In the genomic region with DNA sequence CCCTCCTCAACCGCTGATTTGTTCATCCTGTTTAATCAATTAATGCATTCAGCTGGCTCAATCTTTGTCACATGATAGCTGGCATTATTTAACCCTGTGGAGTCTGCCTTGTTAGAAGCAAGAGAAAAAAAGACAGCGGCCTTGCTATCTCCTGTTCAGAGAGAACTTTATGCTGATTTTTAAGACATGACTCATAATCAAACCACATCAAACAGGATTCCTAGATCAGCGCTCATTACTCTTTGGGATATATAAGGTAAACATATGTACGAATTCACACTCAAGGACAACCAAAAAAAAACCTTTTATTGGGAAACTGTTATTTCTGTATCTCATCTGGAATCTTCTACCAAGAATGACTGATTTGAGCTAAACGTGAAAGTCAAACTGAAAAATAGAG, we compare ENCODE assay signal across 19 cellular contexts.
DNase-seq lines count a peak whose midpoint lies in the region; FAIRE-seq and TF ChIP-seq lines count a peak whose summit lies in the region.
"Had no signal": no experiment of that assay in that cellular context is flagged by ENCODE, and none has a peak within 500 bp of the region (broad histone marks: within the 10 kb centered on the region; RNA-seq: fewer than 3 reads in every experiment).

No MANE protein-coding gene starts in this region.

- H2AK5ac ChIP-seq in mesenchymal stem cell (ENCODE audit: low read length, severe bottlenecking): peak overlapping the region; percentile 17

- H2BK12ac ChIP-seq in mesenchymal stem cell (ENCODE audit: low read length in 2 of 2): no peak overlapping the region

- no peak overlapping the region for H3K4me2 ChIP-seq in mesenchymal stem cell (ENCODE audit: low read length, poor library complexity, severe bottlenecking)

- CTCF ChIA-PET in AG04450 (lab: Charles Lee): interaction anchor here (1.1 kb wide), 1 partner anchor 22 kb away, joined by 4 read pairs; no protein-coding TSS in a partner anchor

- H2BK120ac ChIP-seq in mesenchymal stem cell (ENCODE audit: low read depth, low read length): no peak overlapping the region

- peak; percentile 18 for DNase-seq in AG04450 (ENCODE audit: low read depth, low spot score)
- DNase-seq in NCI-H226: peak; percentile 25
- peak; percentile 41 for DNase-seq in bronchial epithelial cell (ENCODE audit: low read depth)
- peak; percentile 19 for DNase-seq in mesenchymal stem cell
- no peak for DNase-seq in NK-92 (lab: John Stamatoyannopoulos, UW; ENCODE audit: unreplicated experiment)
- no peak for DNase-seq in activated naive CD4-positive, alpha-beta T cell treated with Interleukin-2 at 50 U/mL for 16 hours
- no peak for DNase-seq in coronary artery (ENCODE audit: low spot score)
- DNase-seq in activated CD8-positive, alpha-beta memory T cell treated with anti-CD3 and anti-CD28 coated beads for 24 hours: no peak
- DNase-seq: activated CD4-positive, CD25-positive, alpha-beta regulatory T cell; activated CD8-positive, alpha-beta T cell treated with anti-CD3 and anti-CD28 coated beads, Interleukin-2, amount 10 ng/mL, durations not matched to agents 7 days and 5 days; activated naive CD8-positive, alpha-beta T cell treated with anti-CD3 and anti-CD28 coated beads, Interleukin-2, amount 10 ng/mL, durations not matched to agents 7 days and 5 days; activated T-cell treated with anti-CD3 and anti-CD28 coated beads, Interleukin-2, amount 50 U/mL, for 72 hours; gastrocnemius medialis; left cardiac atrium; NCI-H2029 treated with DMSO at 0.1 percent for 48 hours; NCI-H510A; SIG-M5; transverse colon had no signal

- H2BK5ac ChIP-seq in mesenchymal stem cell (ENCODE audit: low read depth, low read length, poor library complexity, severe bottlenecking): no peak overlapping the region

- FAIRE-seq in bronchial epithelial cell (lab: Jason Lieb, UNC): no peak
- FAIRE-seq: H54 had no signal

- H3K4ac ChIP-seq in mesenchymal stem cell (ENCODE audit: low read depth in 1 of 2, low read length in 2 of 2): no peak overlapping the region

- H3K4me1 ChIP-seq in mesenchymal stem cell (ENCODE audit: control insufficient read depth, insufficient read depth, low read depth, low read length): peaks cover 5% of the 10 kb centered on the region
- H3K4me1 ChIP-seq: transverse colon had no signal

- no peak overlapping the region for H4K91ac ChIP-seq in mesenchymal stem cell (ENCODE audit: low read length)

- no peak overlapping the region for H3K18ac ChIP-seq in mesenchymal stem cell (ENCODE audit: low read depth in 1 of 2, low read length in 2 of 2)

- 51% methylated on average over 3 of the region's 5 CpGs for WGBS in mesenchymal stem cell

- H3K14ac ChIP-seq in mesenchymal stem cell (ENCODE audit: low read length in 2 of 2): no peak overlapping the region

- no peaks in the 10 kb centered on the region for H3K36me3 ChIP-seq in bronchial epithelial cell (ENCODE audit: control insufficient read depth, insufficient read depth, low read length)
- H3K36me3 ChIP-seq in mesenchymal stem cell (ENCODE audit: control insufficient read depth in 1 of 2, insufficient read depth in 2 of 2, low read depth in 1 of 2, low read length in 2 of 2): no peaks in the 10 kb centered on the region
- H3K36me3 ChIP-seq: gastrocnemius medialis, transverse colon had no signal

- no peak overlapping the region for H3K23ac ChIP-seq in mesenchymal stem cell (ENCODE audit: low read length in 2 of 2)

- no peak overlapping the region for H2AFZ ChIP-seq in mesenchymal stem cell (ENCODE audit: low read depth, low read length)

- H3K9ac ChIP-seq in mesenchymal stem cell (ENCODE audit: low read length): no peak overlapping the region

- no peak overlapping the region for H4K8ac ChIP-seq in mesenchymal stem cell (ENCODE audit: low read length)

- H3K9me3 ChIP-seq in AG04450 (ENCODE audit: control insufficient read depth, insufficient read depth, low read length) (no peaks in the 10 kb centered on the region), mesenchymal stem cell (ENCODE audit: control insufficient read depth, low read length) (no peaks in the 10 kb centered on the region)
- H3K9me3 ChIP-seq: gastrocnemius medialis, transverse colon had no signal

- H3K27ac ChIP-seq in AG04450 (ENCODE audit: low read depth, low read length) (no peak overlapping the region), mesenchymal stem cell (ENCODE audit: low read length, poor library complexity, severe bottlenecking) (no peak overlapping the region), coronary artery (no peak overlapping the region)
- H3K27ac ChIP-seq: gastrocnemius medialis, transverse colon had no signal

- no peak overlapping the region for H3K4me3 ChIP-seq in AG04450 (ENCODE audit: low read depth, low read length)
- H3K4me3 ChIP-seq in bronchial epithelial cell (ENCODE audit: low read depth, low read length): no peak overlapping the region
- H3K4me3 ChIP-seq in mesenchymal stem cell (ENCODE audit: insufficient read depth in 1 of 2, low read depth in 1 of 2, low read length in 2 of 2): no peak overlapping the region
- H3K4me3 ChIP-seq in coronary artery: no peak overlapping the region
- H3K4me3 ChIP-seq: gastrocnemius medialis, transverse colon had no signal

- H2BK15ac ChIP-seq in mesenchymal stem cell (ENCODE audit: low read depth, poor library complexity, severe bottlenecking): no peak overlapping the region

- POLR2A ChIA-PET in AG04450 (lab: Yijun Ruan, JAX): interaction anchor here (0.6 kb wide), 1 partner anchor 30 kb away, joined by 7 read pairs; no protein-coding TSS in a partner anchor

- no peaks in the 10 kb centered on the region for H3K79me1 ChIP-seq in mesenchymal stem cell (replicated peaks; ENCODE audit: low read length, poor library complexity, severe bottlenecking)

- TF ChIP-seq CTCF in AG04450 (IDR thresholded peaks at IDR 0.05; ENCODE audit: low read depth, low read length): no peak
- no peak for TF ChIP-seq CTCF in bronchial epithelial cell (IDR thresholded peaks at IDR 0.05; ENCODE audit: insufficient read depth, low read length, severe bottlenecking)
- no peak for TF ChIP-seq CTCF in coronary artery (IDR thresholded peaks at IDR 0.05)

- peaks cover 2% of the 10 kb centered on the region for H3K27me3 ChIP-seq in AG04450 (ENCODE audit: control insufficient read depth, insufficient read depth, low read length)
- peaks cover 2% of the 10 kb centered on the region for H3K27me3 ChIP-seq in bronchial epithelial cell (ENCODE audit: control insufficient read depth, insufficient read depth, low read length)
- H3K27me3 ChIP-seq in mesenchymal stem cell (ENCODE audit: control insufficient read depth in 1 of 2, insufficient read depth in 1 of 2, low read length in 2 of 2): no peaks in the 10 kb centered on the region
- H3K27me3 ChIP-seq: transverse colon had no signal

Comparison
In these comparisons a context has a peak if more than half of its experiments do, and no peak if none do; other contexts are left out.
1. DNase-seq: peak in AG04450 (single experiment), NCI-H226 (single experiment), bronchial epithelial cell (single experiment) and mesenchymal stem cell (single experiment); none in NK-92 (single experiment), activated naive CD4-positive, alpha-beta T cell treated with Interleukin-2 at 50 U/mL for 16 hours (single experiment), coronary artery (single experiment) and activated CD8-positive, alpha-beta memory T cell treated with anti-CD3 and anti-CD28 coated beads for 24 hours (single experiment).